Comparison of ENCODE assay signal across 8 cellular contexts in the genomic region with DNA sequence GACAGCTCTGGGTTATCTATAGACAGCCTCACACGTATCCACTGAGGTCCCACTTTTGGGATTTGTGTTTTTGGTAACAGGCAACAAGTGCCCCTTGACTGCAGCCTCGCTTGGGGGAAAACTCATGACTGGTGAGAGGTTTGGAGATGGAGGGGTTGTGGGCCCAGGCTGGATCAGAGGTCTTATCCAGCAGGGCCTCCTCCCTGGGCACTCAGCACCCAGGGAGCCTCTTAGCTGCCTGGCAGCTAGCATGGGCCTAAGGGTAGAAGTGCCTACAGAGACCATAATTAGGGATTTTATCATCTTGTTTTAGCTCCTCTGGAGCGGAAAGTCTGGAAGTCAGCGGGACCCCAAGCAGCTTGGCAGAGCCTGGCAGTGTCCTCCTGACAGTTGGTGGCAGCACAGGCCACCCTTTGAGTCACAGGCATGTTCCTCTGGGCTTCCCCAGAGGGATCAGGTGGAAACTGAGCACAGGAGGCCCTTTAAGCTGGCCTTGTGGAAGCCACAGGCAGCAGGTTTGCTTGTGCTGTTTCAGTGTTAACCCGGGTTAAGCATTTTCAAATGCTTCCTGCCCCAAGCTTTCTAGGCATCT.
DNase-seq lines count a peak whose midpoint lies in the region; ATAC-seq and TF ChIP-seq lines count a peak whose summit lies in the region.

No MANE protein-coding gene starts in this region.

- H3K9me3 ChIP-seq in CD8-positive, alpha-beta T cell (ENCODE audit: low read length) = no peaks in the 10 kb centered on the region
- no peaks in the 10 kb centered on the region for H3K9me3 ChIP-seq in suprapubic skin

- no peaks in the 10 kb centered on the region for H3K27me3 ChIP-seq in CD8-positive, alpha-beta T cell (ENCODE audit: insufficient read depth, low read length)
- no peaks in the 10 kb centered on the region for H3K27me3 ChIP-seq in suprapubic skin

- DNase-seq in NCI-H345 treated with DMSO at 0.1 percent for 48 hours (lab: John Stamatoyannopoulos, UW; ENCODE audit: unreplicated experiment) (peak; percentile 50), dermis microvascular lymphatic vessel endothelial cell (ENCODE audit: low read depth in 2 of 2) (peak; percentile 27 to 51), nucleus accumbens (lab: John Stamatoyannopoulos, UW) (peak in 41 of 56 donors; percentile 1 to 64 (median 33)), suprapubic skin (ENCODE audit: low spot score in 2 of 2) (no peak)
- DNase-seq in CD8-positive, alpha-beta T cell = no peak

- ATAC-seq in GM18873 (IDR thresholded peaks at IDR 0.05; ENCODE audit: low FRiP score, unreplicated experiment) (peak; percentile 80), HG03025 (IDR thresholded peaks at IDR 0.05; ENCODE audit: low FRiP score, unreplicated experiment) (peak; percentile 75)
- ATAC-seq in CD8-positive, alpha-beta T cell = no peak

- H3K27me3 Mint-ChIP-seq in CD8-positive, alpha-beta T cell (ENCODE audit: low read depth) = no peaks in the 10 kb centered on the region

- no peaks in the 10 kb centered on the region for H3K36me3 Mint-ChIP-seq in CD8-positive, alpha-beta T cell

- no peaks in the 10 kb centered on the region for H3K4me1 ChIP-seq in CD8-positive, alpha-beta T cell (ENCODE audit: insufficient read depth, low read length)
- H3K4me1 ChIP-seq in suprapubic skin = peaks cover 24% of the 10 kb centered on the region

- TF ChIP-seq POLR2A in suprapubic skin (IDR thresholded peaks at IDR 0.05) = no peak

- TF ChIP-seq CTCF in C4-2B (conservative IDR thresholded peaks at IDR 0.05) = peak; percentile 21
- no peak for TF ChIP-seq CTCF in CD8-positive, alpha-beta T cell (IDR thresholded peaks at IDR 0.05)
- no peak for TF ChIP-seq CTCF in suprapubic skin (IDR thresholded peaks at IDR 0.05)

- TF ChIP-seq EP300 in suprapubic skin (IDR thresholded peaks at IDR 0.05) = no peak

- 68% methylated on average over 4 of the region's 5 CpGs for WGBS in suprapubic skin

- POLR2A ChIA-PET in CD8-positive, alpha-beta T cell (lab: Charles Lee) = no interaction called here

- no peaks in the 10 kb centered on the region for H3K9me3 Mint-ChIP-seq in CD8-positive, alpha-beta T cell

- H3K27ac Mint-ChIP-seq in CD8-positive, alpha-beta T cell = no peak overlapping the region

- H3K27ac ChIP-seq in C4-2B (no peak overlapping the region), suprapubic skin (no peak overlapping the region)
- H3K27ac ChIP-seq in CD8-positive, alpha-beta T cell (ENCODE audit: low read depth, low read length) = no peak overlapping the region

- CTCF ChIA-PET in CD8-positive, alpha-beta T cell (lab: Charles Lee) = interaction anchor here (1.1 kb wide), 1 partner anchor 22 kb away, joined by 4 read pairs; no protein-coding TSS in a partner anchor

- no peaks in the 10 kb centered on the region for H3K4me1 Mint-ChIP-seq in CD8-positive, alpha-beta T cell (ENCODE audit: low read depth)

- intact Hi-C loops in CD8-positive, alpha-beta T cell (cut with DNase I, micrococcal nuclease) = no loop called here

- H3K4me3 ChIP-seq in CD8-positive, alpha-beta T cell (ENCODE audit: low read depth, low read length) = no peak overlapping the region
- no peak overlapping the region for H3K4me3 ChIP-seq in suprapubic skin

- no peak overlapping the region for H3K4me3 Mint-ChIP-seq in CD8-positive, alpha-beta T cell

- no peaks in the 10 kb centered on the region for H3K36me3 ChIP-seq in CD8-positive, alpha-beta T cell (ENCODE audit: insufficient read depth, low read length)
- H3K36me3 ChIP-seq in suprapubic skin = no peaks in the 10 kb centered on the region

Comparison
In these comparisons a context has a peak if more than half of its experiments do, and no peak if none do; other contexts are left out.
1. DNase-seq: peak in NCI-H345 treated with DMSO at 0.1 percent for 48 hours (single experiment), dermis microvascular lymphatic vessel endothelial cell (2 of 2) and nucleus accumbens (41 of 56); none in CD8-positive, alpha-beta T cell (0 of 7) and suprapubic skin (0 of 2).